In the genomic region with DNA sequence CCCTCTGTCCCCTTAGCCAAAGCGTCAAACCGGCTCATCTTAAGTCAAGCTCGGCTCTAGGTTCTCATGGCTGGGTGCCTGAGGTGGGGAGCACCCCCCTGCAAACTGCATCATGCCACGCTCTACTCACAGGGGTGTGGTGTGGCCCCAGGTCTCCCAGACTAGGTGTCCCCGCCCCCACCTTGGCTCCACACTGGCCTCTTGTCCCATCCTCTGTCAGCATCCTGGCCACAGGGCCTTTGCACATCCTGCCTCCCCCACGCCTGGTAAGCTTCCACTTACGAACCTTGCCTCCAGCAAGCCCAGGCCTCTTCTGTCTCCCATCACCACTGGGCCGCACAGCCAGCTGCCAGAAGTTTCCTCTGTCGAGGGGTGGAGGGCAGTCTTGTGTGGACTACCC, we compare ENCODE assay signal across 1 cellular context.
TF ChIP-seq lines count a peak whose summit lies in the region.

No MANE protein-coding gene starts in this region.

TF ChIP-seq in GM23338, 12 proteins besides CTCF, POLR2A, EP300 and RAD21:
- TF ChIP-seq, protein P1, sequence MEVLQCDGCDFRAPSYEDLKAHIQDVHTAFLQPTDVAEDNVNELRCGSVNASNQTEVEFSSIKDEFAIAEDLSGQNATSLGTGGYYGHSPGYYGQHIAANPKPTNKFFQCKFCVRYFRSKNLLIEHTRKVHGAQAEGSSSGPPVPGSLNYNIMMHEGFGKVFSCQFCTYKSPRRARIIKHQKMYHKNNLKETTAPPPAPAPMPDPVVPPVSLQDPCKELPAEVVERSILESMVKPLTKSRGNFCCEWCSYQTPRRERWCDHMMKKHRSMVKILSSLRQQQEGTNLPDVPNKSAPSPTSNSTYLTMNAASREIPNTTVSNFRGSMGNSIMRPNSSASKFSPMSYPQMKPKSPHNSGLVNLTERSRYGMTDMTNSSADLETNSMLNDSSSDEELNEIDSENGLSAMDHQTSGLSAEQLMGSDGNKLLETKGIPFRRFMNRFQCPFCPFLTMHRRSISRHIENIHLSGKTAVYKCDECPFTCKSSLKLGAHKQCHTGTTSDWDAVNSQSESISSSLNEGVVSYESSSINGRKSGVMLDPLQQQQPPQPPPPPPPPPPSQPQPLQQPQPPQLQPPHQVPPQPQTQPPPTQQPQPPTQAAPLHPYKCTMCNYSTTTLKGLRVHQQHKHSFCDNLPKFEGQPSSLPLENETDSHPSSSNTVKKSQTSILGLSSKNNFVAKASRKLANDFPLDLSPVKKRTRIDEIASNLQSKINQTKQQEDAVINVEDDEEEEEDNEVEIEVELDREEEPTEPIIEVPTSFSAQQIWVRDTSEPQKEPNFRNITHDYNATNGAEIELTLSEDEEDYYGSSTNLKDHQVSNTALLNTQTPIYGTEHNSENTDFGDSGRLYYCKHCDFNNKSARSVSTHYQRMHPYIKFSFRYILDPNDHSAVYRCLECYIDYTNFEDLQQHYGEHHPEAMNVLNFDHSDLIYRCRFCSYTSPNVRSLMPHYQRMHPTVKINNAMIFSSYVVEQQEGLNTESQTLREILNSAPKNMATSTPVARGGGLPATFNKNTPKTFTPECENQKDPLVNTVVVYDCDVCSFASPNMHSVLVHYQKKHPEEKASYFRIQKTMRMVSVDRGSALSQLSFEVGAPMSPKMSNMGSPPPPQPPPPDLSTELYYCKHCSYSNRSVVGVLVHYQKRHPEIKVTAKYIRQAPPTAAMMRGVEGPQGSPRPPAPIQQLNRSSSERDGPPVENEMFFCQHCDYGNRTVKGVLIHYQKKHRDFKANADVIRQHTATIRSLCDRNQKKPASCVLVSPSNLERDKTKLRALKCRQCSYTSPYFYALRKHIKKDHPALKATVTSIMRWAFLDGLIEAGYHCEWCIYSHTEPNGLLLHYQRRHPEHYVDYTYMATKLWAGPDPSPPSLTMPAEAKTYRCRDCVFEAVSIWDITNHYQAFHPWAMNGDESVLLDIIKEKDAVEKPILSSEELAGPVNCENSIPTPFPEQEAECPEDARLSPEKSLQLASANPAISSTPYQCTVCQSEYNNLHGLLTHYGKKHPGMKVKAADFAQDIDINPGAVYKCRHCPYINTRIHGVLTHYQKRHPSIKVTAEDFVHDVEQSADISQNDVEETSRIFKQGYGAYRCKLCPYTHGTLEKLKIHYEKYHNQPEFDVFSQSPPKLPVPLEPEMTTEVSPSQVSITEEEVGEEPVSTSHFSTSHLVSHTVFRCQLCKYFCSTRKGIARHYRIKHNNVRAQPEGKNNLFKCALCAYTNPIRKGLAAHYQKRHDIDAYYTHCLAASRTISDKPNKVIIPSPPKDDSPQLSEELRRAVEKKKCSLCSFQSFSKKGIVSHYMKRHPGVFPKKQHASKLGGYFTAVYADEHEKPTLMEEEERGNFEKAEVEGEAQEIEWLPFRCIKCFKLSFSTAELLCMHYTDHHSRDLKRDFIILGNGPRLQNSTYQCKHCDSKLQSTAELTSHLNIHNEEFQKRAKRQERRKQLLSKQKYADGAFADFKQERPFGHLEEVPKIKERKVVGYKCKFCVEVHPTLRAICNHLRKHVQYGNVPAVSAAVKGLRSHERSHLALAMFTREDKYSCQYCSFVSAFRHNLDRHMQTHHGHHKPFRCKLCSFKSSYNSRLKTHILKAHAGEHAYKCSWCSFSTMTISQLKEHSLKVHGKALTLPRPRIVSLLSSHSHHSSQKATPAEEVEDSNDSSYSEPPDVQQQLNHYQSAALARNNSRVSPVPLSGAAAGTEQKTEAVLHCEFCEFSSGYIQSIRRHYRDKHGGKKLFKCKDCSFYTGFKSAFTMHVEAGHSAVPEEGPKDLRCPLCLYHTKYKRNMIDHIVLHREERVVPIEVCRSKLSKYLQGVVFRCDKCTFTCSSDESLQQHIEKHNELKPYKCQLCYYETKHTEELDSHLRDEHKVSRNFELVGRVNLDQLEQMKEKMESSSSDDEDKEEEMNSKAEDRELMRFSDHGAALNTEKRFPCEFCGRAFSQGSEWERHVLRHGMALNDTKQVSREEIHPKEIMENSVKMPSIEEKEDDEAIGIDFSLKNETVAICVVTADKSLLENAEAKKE (CRISPR knock-in tag; IDR thresholded peaks at IDR 0.05): no peak
- no peak for TF ChIP-seq ZNF114 (CRISPR knock-in tag; IDR thresholded peaks at IDR 0.05)
- TF ChIP-seq POLR2AphosphoS5 (IDR thresholded peaks at IDR 0.05; ENCODE audit: low read depth): no peak
- no peak for TF ChIP-seq EZH2 (IDR thresholded peaks at IDR 0.05; ENCODE audit: low read depth, unreplicated experiment)
- no peak for TF ChIP-seq REST (IDR thresholded peaks at IDR 0.05; ENCODE audit: unreplicated experiment)
- no peak for TF ChIP-seq STAT1 (IDR thresholded peaks at IDR 0.05; ENCODE audit: unreplicated experiment)
- TF ChIP-seq CREB1 (CRISPR knock-in tag; IDR thresholded peaks at IDR 0.05; ENCODE audit: low read depth): no peak
- no peak for TF ChIP-seq EZH2phosphoT487 (IDR thresholded peaks at IDR 0.05; ENCODE audit: unreplicated experiment)
TF ChIP-seq in GM23338: peak in this region for 0.
